In genomic region chr3:125261031-125261430, GRCh38 we compare ENCODE assay signal across 22 cellular contexts. TPM values are rescaled to one million over a fixed set of nuclear protein-coding genes. Genes with fewer than 3 reads are reported as not detected.
DNase-seq lines count a peak whose midpoint lies in the region; ATAC-seq and TF ChIP-seq lines count a peak whose summit lies in the region.
"Had no signal": no experiment of that assay in that cellular context is flagged by ENCODE, and none has a peak within 500 bp of the region (broad histone marks: within the 10 kb centered on the region; RNA-seq: fewer than 3 reads in every experiment).

No MANE protein-coding gene starts in this region.

- no peaks in the 10 kb centered on the region for H3K23me2 ChIP-seq in H9 (ENCODE audit: insufficient read length, low read depth, low read length, poor library complexity, severe bottlenecking)

- no peaks in the 10 kb centered on the region for H3K36me3 ChIP-seq in mucosa of descending colon (ENCODE audit: low read depth)

- no peak overlapping the region for H3K23ac ChIP-seq in H9 (ENCODE audit: insufficient read length, low read depth, low read length)

- H2AFZ ChIP-seq in H9 (ENCODE audit: low read length), result no peak overlapping the region

- H3K56ac ChIP-seq in H9 (ENCODE audit: insufficient read length, low read depth, low read length), result no peak overlapping the region

- H3K27me3 Mint-ChIP-seq in H9 (ENCODE audit: low read depth), result no peaks in the 10 kb centered on the region; the same call in 1 of the 2 replicates

- no peak overlapping the region for H3K4me2 ChIP-seq in H9 (ENCODE audit: insufficient read depth, insufficient read length, low read length)

- H2AK5ac ChIP-seq in H9 (ENCODE audit: insufficient read length, low read length), result no peak overlapping the region

- no peaks in the 10 kb centered on the region for H4K20me1 ChIP-seq in H9 (ENCODE audit: control insufficient read depth, insufficient read depth, insufficient read length)

- no peak overlapping the region for H2BK15ac ChIP-seq in H9 (ENCODE audit: low read depth, low read length)

- H4K8ac ChIP-seq in H9 (replicated peaks; ENCODE audit: insufficient read length, low read depth, low read length), result no peak overlapping the region

- no peak overlapping the region for H3K14ac ChIP-seq in H9 (ENCODE audit: insufficient read depth, low read length)

- no peak overlapping the region for H2BK5ac ChIP-seq in H9 (ENCODE audit: insufficient read length, low read length)

- WGBS in H9 (ENCODE audit: extremely low coverage, insufficient read length, low lambda C conversion rate), result no CpG with 5 or more reads among the region's 1 CpG

- peaks cover 15% of the 10 kb centered on the region for H3K4me1 ChIP-seq in mucosa of descending colon (ENCODE audit: low read depth)
- no peaks in the 10 kb centered on the region for H3K4me1 ChIP-seq in H9 (ENCODE audit: insufficient read depth, low read length)
- H3K4me1 ChIP-seq: body of pancreas, tibial nerve had no signal

- no peak overlapping the region for H3K4ac ChIP-seq in H9 (ENCODE audit: low read depth, low read length)

- no peak overlapping the region for H3K4me3 Mint-ChIP-seq in H9
- H3K4me3 Mint-ChIP-seq: activated CD8-positive, alpha-beta T cell treated with anti-CD3 and anti-CD28 coated beads, Interleukin-2, amount 10 ng/mL, durations not matched to agents 7 days and 5 days; CD14-positive monocyte had no signal

- H3K79me1 ChIP-seq in H9 (ENCODE audit: insufficient read depth, low read depth, low read length, poor library complexity, severe bottlenecking), result peaks cover 2% of the 10 kb centered on the region

- intact Hi-C loops in mucosa of descending colon (cut with DNase I, micrococcal nuclease), result no loop called here
- intact Hi-C loops in head of caudate nucleus (cut with DNase I), result no loop called here

- DNase-seq in NCI-H1092 treated with DMSO at 0.1 percent for 48 hours (lab: John Stamatoyannopoulos, UW), result peak; percentile 66
- peak; percentile 93 for DNase-seq in NCI-H187 treated with DMSO at 0.1 percent for 48 hours (lab: John Stamatoyannopoulos, UW)
- peak; percentile 85 for DNase-seq in NCI-H69 (lab: John Stamatoyannopoulos, UW)
- peak in 1 of 3 donors; percentile 21 for DNase-seq in mucosa of descending colon
- no peak for DNase-seq in stimulated activated CD4-positive, alpha-beta T cell treated with anti-CD3 and anti-CD28 coated beads, Interleukin-1b, Interleukin-23, amount 100 ng/mL, for 48 hours
- no peak for DNase-seq in head of caudate nucleus
- DNase-seq in H9, result no peak
- no peak for DNase-seq in NCI-H226
- DNase-seq: activated CD4-positive, CD25-positive, alpha-beta regulatory T cell treated with anti-CD3 and anti-CD28 coated beads, Interleukin-2, amount 50 U/mL, for 72 hours; activated CD8-positive, alpha-beta T cell treated with anti-CD3 and anti-CD28 coated beads, Interleukin-2, amount 10 ng/mL, durations not matched to agents 7 days and 5 days; activated T-cell treated with anti-CD3 and anti-CD28 coated beads, Interleukin-2, amount 50 U/mL, for 1 hour; body of pancreas; effector CD8-positive, alpha-beta T cell; heart left ventricle; KG1; left cardiac atrium; NCI-H2227 treated with DMSO at 0.1 percent for 48 hours; SHP77 treated with DMSO at 0.1 percent for 48 hours had no signal

- no peaks in the 10 kb centered on the region for H3K79me2 ChIP-seq in H9 (ENCODE audit: insufficient read depth, low read length)

- H3K4me1 Mint-ChIP-seq in H9, result peaks cover 2 to 5% of the 10 kb centered on the region in 2 experiments; a peak in 2 of 4 replicates

- H3K18ac ChIP-seq in H9 (ENCODE audit: insufficient read length, low read depth, low read length), result no peak overlapping the region

- H3K9me3 ChIP-seq in mucosa of descending colon, result peaks cover 4% of the 10 kb centered on the region
- H3K9me3 ChIP-seq in H9 (ENCODE audit: control insufficient read depth, low read depth, low read length), result no peaks in the 10 kb centered on the region
- H3K9me3 ChIP-seq: body of pancreas, neutrophil had no signal

- no peak overlapping the region for H4K91ac ChIP-seq in H9 (ENCODE audit: insufficient read length, low read depth, low read length)

- no peak overlapping the region for H2BK12ac ChIP-seq in H9 (ENCODE audit: insufficient read length, low read depth, low read length)

- no peak overlapping the region for H2BK120ac ChIP-seq in H9 (ENCODE audit: low read depth, low read length, poor library complexity, severe bottlenecking)

- H3K4me3 ChIP-seq in mucosa of descending colon, result no peak overlapping the region
- H3K4me3 ChIP-seq: body of pancreas, heart left ventricle, tibial nerve had no signal

- H3K27ac Mint-ChIP-seq in H9, result peak overlapping the region in 1 of 3 experiments; percentile 1; a peak in 2 of 7 replicates
- H3K27ac Mint-ChIP-seq: activated CD8-positive, alpha-beta T cell treated with anti-CD3 and anti-CD28 coated beads, Interleukin-2, amount 10 ng/mL, durations not matched to agents 7 days and 5 days; CD14-positive monocyte had no signal

- H3K36me3 Mint-ChIP-seq in H9 (ENCODE audit: insufficient read depth in 1 of 3, low read depth in 3 of 3), result peaks cover 14 to 17% (median 14%) of the 10 kb centered on the region in 3 experiments

- peaks cover 10 to 13% of the 10 kb centered on the region in 2 experiments for H3K9me3 Mint-ChIP-seq in H9

- no peak overlapping the region for H2BK20ac ChIP-seq in H9 (ENCODE audit: low read depth, low read length, poor library complexity, severe bottlenecking)

- no peak overlapping the region for H3K27ac ChIP-seq in H9 (ENCODE audit: insufficient read length, low read depth, low read length)
- H3K27ac ChIP-seq: body of pancreas, heart left ventricle, neutrophil, tibial nerve had no signal

- H3T11ph ChIP-seq in H9 (ENCODE audit: low read length), result no peak overlapping the region

- H3K27me3 ChIP-seq in H9 (ENCODE audit: insufficient read depth, low read length), result no peaks in the 10 kb centered on the region
- H3K27me3 ChIP-seq: body of pancreas, heart left ventricle, neutrophil, tibial nerve had no signal

- H4K5ac ChIP-seq in H9 (ENCODE audit: insufficient read length, low read depth, low read length), result no peak overlapping the region

- ATAC-seq in mucosa of descending colon, result peak; percentile 85
- ATAC-seq: activated CD8-positive, alpha-beta T cell treated with anti-CD3 and anti-CD28 coated beads, Interleukin-2, amount 10 ng/mL, durations not matched to agents 7 days and 5 days; body of pancreas; heart left ventricle; left cardiac atrium; Panc1 had no signal

- H3K9ac ChIP-seq in H9 (ENCODE audit: extremely low read depth, insufficient read length, low read length), result no peak overlapping the region

- TF ChIP-seq CTCF in mucosa of descending colon (IDR thresholded peaks at IDR 0.05), result no peak
- no peak for TF ChIP-seq CTCF in H9 (conservative IDR thresholded peaks at IDR 0.05)

RNA-seq across cellular contexts. Expression of gene SLC12A8, which starts 48.5 kb away (rescaled TPM):
- total RNA-seq in mucosa of descending colon, result 10 to 100 TPM in 2 of 3 donors, 1 to 10 TPM in 1; 8.0 to 19.3 (median 13.6) TPM
- total RNA-seq in H9 (2021), result 8.2 and 9.1 TPM in 2 replicates

Comparison
In these comparisons a context has a peak if more than half of its experiments do, and no peak if none do; other contexts are left out.
1. DNase-seq: peak in NCI-H1092 treated with DMSO at 0.1 percent for 48 hours (single experiment), NCI-H187 treated with DMSO at 0.1 percent for 48 hours (single experiment) and NCI-H69 (single experiment); none in stimulated activated CD4-positive, alpha-beta T cell treated with anti-CD3 and anti-CD28 coated beads, Interleukin-1b, Interleukin-23, amount 100 ng/mL, for 48 hours (single experiment), head of caudate nucleus (0 of 42), H9 (single experiment) and NCI-H226 (single experiment).